ENCODE assay signal across 8 cellular contexts in genomic region chr6:57046332-57047256, GRCh38. TPM values are rescaled to one million over a fixed set of nuclear protein-coding genes. Genes with fewer than 3 reads are reported as not detected.
DNase-seq lines count a peak whose midpoint lies in the region; ATAC-seq and TF ChIP-seq lines count a peak whose summit lies in the region.
"Not testable (repeated sequence)": the region's sequence is repeated elsewhere in the genome, so short reads cannot be mapped to it uniquely, and the experiment has no call there.

Gene KIAA1586 (plus strand): TSS chr6:57046693. CDS start chr6:57046756, 63 bp downstream.

- peak; percentile 56 for TF ChIP-seq POLR2A in GM19193 (IDR thresholded peaks at IDR 0.05; ENCODE audit: extremely low read depth, insufficient read depth, insufficient read length)

- ATAC-seq in HG03432 (IDR thresholded peaks at IDR 0.05; ENCODE audit: unreplicated experiment) (peak; percentile 97), left colon (peak; percentile 99)

- DNase-seq in AML-193 (lab: John Stamatoyannopoulos, UW) (peak; percentile 48 to 66), NCI-H460 (ENCODE audit: extremely low read depth, low read depth) (peak; percentile 72), choroid plexus epithelial cell (ENCODE audit: low read depth) (peak; percentile 89), left colon (peak; percentile 87 to 89)
- DNase-seq in activated CD4-positive, alpha-beta T cell treated with anti-CD3 and anti-CD28 coated beads for 24 hours (ENCODE audit: low read depth in 2 of 2) = peak; percentile 64 to 75
- peak; percentile 62 to 72 for DNase-seq in stimulated activated CD4-positive, alpha-beta T cell treated with anti-CD3 and anti-CD28 coated beads, Interleukin-1b, Interleukin-23, amount 100 ng/mL, for 4 hours (ENCODE audit: low read depth in 2 of 2)

- intact Hi-C loops in left colon (cut with DNase I, micrococcal nuclease) = not testable (repeated sequence)

- not testable (repeated sequence) for TF ChIP-seq CTCF in choroid plexus epithelial cell (conservative IDR thresholded peaks at IDR 0.05; ENCODE audit: low read depth, low read length)

- peak within 1 kb of the TSS; percentile 70 for H3K4me3 ChIP-seq in choroid plexus epithelial cell (ENCODE audit: low read depth, low read length)

RNA-seq across cellular contexts. Expression of gene KIAA1586, which starts in this region (rescaled TPM):
- 10.1 and 10.6 TPM in 2 replicates for total RNA-seq in NCI-H460 (2014; rRNA removed; shearing (Covaris generic))
- 7.4 and 10.4 TPM in 2 replicates for polyA plus RNA-seq in NCI-H460 (2014; cell fraction: nucleus; rRNA removed)
- total RNA-seq in left colon = 1 to 10 TPM; 5.1 to 5.3 TPM

Comparison
In these comparisons a context has a peak if more than half of its experiments do, and no peak if none do; other contexts are left out.
1. Peak in every context shown above with its lines: DNase-seq, ATAC-seq and H3K4me3 ChIP-seq.